In the genomic region with DNA sequence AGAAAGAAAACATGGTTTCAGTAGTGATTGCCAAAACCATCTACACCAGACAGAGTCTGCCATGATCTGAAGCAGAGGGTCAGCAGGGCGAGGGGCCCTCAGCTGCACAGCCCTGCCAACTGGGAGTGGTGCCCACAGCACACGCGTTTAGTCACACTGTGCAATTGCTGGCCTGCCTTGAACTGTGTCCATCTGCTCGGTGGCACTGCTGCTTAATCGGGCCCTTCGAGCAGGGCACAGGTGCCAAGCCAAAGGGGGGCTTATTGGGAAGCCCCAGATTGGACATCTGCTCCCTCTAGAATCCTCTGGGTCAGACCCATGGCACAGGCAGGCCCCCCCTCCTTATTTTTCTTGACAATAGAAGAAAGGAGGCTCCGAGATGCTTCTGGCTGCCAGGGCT, we compare ENCODE assay signal across 14 cellular contexts.
"Had no signal": no experiment of that assay in that cellular context is flagged by ENCODE, and none has a peak within 500 bp of the region (broad histone marks: within the 10 kb centered on the region; RNA-seq: fewer than 3 reads in every experiment).

No MANE protein-coding gene starts in this region.

- H3K27me3 ChIP-seq: gastroesophageal sphincter, neural progenitor cell, thyroid gland had no signal

- H3K4me3 Mint-ChIP-seq: activated naive CD4-positive, alpha-beta T cell treated with anti-CD3 and anti-CD28 coated beads, Interleukin-2, amount 50 U/mL, for 24 hours; central memory CD8-positive, alpha-beta T cell; dendritic cell treated with granulocyte-macrophage colony-stimulating factor and Interleukin-4, amounts not matched to agents 40 ng/mL and 50 ng/mL, for 4 days; neural progenitor cell; stimulated activated effector memory CD8-positive, alpha-beta T cell treated with anti-CD3 and anti-CD28 coated beads, Interleukin-12 subunit alpha, Interleukin-12 subunit beta, amount 100 ng/mL, for 72 hours had no signal

- H3K27ac Mint-ChIP-seq: dendritic cell treated with granulocyte-macrophage colony-stimulating factor and Interleukin-4, amounts not matched to agents 40 ng/mL and 50 ng/mL, for 4 days; effector memory CD8-positive, alpha-beta T cell; neural progenitor cell had no signal

- DNase-seq: activated CD4-positive, alpha-beta T cell treated with anti-CD3 and anti-CD28 coated beads, Interleukin-2, amount 50 U/mL, for 4 hours; activated CD4-positive, CD25-positive, alpha-beta regulatory T cell treated with anti-CD3 and anti-CD28 coated beads, Interleukin-2, amount 50 U/mL, for 72 hours; activated effector memory CD4-positive, alpha-beta T cell treated with Interleukin-2 at 50 U/mL for 16 hours; activated T-cell treated with anti-CD3 and anti-CD28 coated beads, Interleukin-2, amount 50 U/mL, for 1 hour; thyroid gland had no signal

- H3K36me3 ChIP-seq: gastroesophageal sphincter, neural progenitor cell, thyroid gland had no signal

- H3K9me3 ChIP-seq: gastroesophageal sphincter, thyroid gland had no signal

- ATAC-seq: gastroesophageal sphincter had no signal

- H3K4me1 ChIP-seq: neural progenitor cell, thyroid gland had no signal

- H3K36me3 Mint-ChIP-seq: activated naive CD4-positive, alpha-beta T cell treated with anti-CD3 and anti-CD28 coated beads, Interleukin-2, amount 50 U/mL, for 24 hours; neural progenitor cell; stimulated activated effector memory CD8-positive, alpha-beta T cell treated with anti-CD3 and anti-CD28 coated beads, Interleukin-12 subunit alpha, Interleukin-12 subunit beta, amount 100 ng/mL, for 72 hours had no signal

- H3K4me3 ChIP-seq: gastroesophageal sphincter, neural progenitor cell, smooth muscle cell, thyroid gland had no signal

- H3K9me3 Mint-ChIP-seq: activated naive CD4-positive, alpha-beta T cell treated with anti-CD3 and anti-CD28 coated beads, Interleukin-2, amount 50 U/mL, for 24 hours; central memory CD8-positive, alpha-beta T cell; dendritic cell treated with granulocyte-macrophage colony-stimulating factor and Interleukin-4, amounts not matched to agents 40 ng/mL and 50 ng/mL, for 4 days; effector memory CD8-positive, alpha-beta T cell; neural progenitor cell; stimulated activated effector memory CD8-positive, alpha-beta T cell treated with anti-CD3 and anti-CD28 coated beads, Interleukin-12 subunit alpha, Interleukin-12 subunit beta, amount 100 ng/mL, for 72 hours had no signal

- H3K27ac ChIP-seq: epithelial cell of prostate, gastroesophageal sphincter, neural progenitor cell, thyroid gland had no signal

- H3K27me3 Mint-ChIP-seq: activated naive CD4-positive, alpha-beta T cell treated with anti-CD3 and anti-CD28 coated beads, Interleukin-2, amount 50 U/mL, for 24 hours; central memory CD8-positive, alpha-beta T cell; dendritic cell treated with granulocyte-macrophage colony-stimulating factor and Interleukin-4, amounts not matched to agents 40 ng/mL and 50 ng/mL, for 4 days had no signal

- H3K4me1 Mint-ChIP-seq: activated naive CD4-positive, alpha-beta T cell treated with anti-CD3 and anti-CD28 coated beads, Interleukin-2, amount 50 U/mL, for 24 hours had no signal
